1 cellular context compared by ENCODE assay signal in genomic region chr7:34946486-34946885, GRCh38.
TF ChIP-seq lines count a peak whose summit lies in the region.

No MANE protein-coding gene starts in this region.

TF ChIP-seq in K562, 482 proteins besides CTCF, POLR2A, EP300 and RAD21 (continued from another document):
- no peak for TF ChIP-seq GATA2 (CRISPR knock-in tag; IDR thresholded peaks at IDR 0.05)
TF ChIP-seq in K562: peak in this region for 0.
